7 cellular contexts compared by ENCODE assay signal in the genomic region with DNA sequence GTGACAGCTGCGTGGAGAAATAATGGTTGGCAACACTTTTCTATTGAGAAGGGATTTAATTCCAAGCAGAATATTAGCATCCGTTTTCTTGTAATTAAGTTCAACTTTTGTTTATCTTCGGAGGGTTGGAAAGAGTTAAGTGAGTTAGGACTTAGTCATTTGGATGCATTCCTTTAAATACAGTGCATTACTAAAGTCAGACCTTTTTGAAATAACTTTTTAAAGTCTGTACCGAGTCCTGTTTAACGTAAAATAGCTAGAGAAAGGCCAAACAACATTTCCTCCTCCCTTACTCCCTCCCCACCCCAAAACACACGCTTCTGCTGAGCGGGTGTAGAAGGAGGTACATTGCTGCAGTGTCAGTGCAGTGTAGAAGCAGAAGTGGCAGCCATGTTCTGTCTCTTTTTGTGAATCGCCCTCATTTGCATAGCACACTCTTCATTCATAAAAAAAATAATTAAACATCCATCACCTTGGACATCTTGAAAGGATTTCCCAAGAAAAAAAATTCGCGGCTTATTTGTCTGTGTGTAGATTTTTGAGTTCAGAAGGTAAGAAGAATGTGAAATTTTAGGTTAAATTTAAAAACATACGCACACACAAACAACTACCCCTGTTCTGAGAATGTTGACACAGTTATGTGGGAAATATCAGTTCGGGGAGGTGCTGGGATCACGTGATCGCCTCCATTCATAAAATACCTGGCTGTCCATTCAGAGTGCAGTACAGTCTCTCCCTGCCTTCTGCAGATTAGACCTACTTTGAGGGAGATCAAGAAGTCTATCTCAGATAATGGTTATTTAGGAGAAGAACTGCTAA. TPM values are rescaled to one million over a fixed set of nuclear protein-coding genes. Genes with fewer than 3 reads are reported as not detected.
DNase-seq lines count a peak whose midpoint lies in the region; ATAC-seq, FAIRE-seq and TF ChIP-seq lines count a peak whose summit lies in the region.

No MANE protein-coding gene starts in this region.

- H3K79me2 ChIP-seq in MM.1S (ENCODE audit: low read length) (peaks cover 68% of the 10 kb centered on the region), SU-DHL-6 (ENCODE audit: insufficient read depth, low read length) (peaks cover 56% of the 10 kb centered on the region), HepG2 (ENCODE audit: insufficient read depth, low read length) (peaks cover 64% of the 10 kb centered on the region)

- no peaks in the 10 kb centered on the region for H3K27me3 ChIP-seq in H7 (ENCODE audit: control insufficient read depth, insufficient read depth, low read length)
- no peaks in the 10 kb centered on the region for H3K27me3 ChIP-seq in MM.1S (replicated peaks; ENCODE audit: insufficient read depth, low read length)
- H3K27me3 ChIP-seq in SU-DHL-6 (ENCODE audit: low read length): no peaks in the 10 kb centered on the region
- H3K27me3 ChIP-seq in colonic mucosa: no peaks in the 10 kb centered on the region
- H3K27me3 ChIP-seq in HepG2 (ENCODE audit: control insufficient read depth in 1 of 2, insufficient read depth in 2 of 2, low read length in 2 of 2): no peaks in the 10 kb centered on the region; a peak in 1 of 5 replicates
- H3K27me3 ChIP-seq in stomach: peaks cover 0 to 10% (median 0%) of the 10 kb centered on the region in 3 donors

- H3K9me3 ChIP-seq in MM.1S (replicated peaks; ENCODE audit: insufficient read depth, low read length) (no peaks in the 10 kb centered on the region), SU-DHL-6 (ENCODE audit: insufficient read depth, low read length) (no peaks in the 10 kb centered on the region), colonic mucosa (no peaks in the 10 kb centered on the region), HepG2 (ENCODE audit: low read length) (no peaks in the 10 kb centered on the region), stomach (no peaks in the 10 kb centered on the region)

- H4K20me1 ChIP-seq in MM.1S (ENCODE audit: insufficient read depth, low read length) (peaks cover 18% of the 10 kb centered on the region), SU-DHL-6 (ENCODE audit: low read depth, low read length) (peaks cover 38% of the 10 kb centered on the region), HepG2 (ENCODE audit: insufficient read depth, low read length) (peaks cover 26% of the 10 kb centered on the region; the same call in 1 of the 2 replicates)

- TF ChIP-seq EP300 in HepG2 (IDR thresholded peaks at IDR 0.05; ENCODE audit: low read depth in 2 of 2, low read length in 2 of 2): no peak
- no peak for TF ChIP-seq EP300 in HepG2 (CRISPR knock-in tag; IDR thresholded peaks at IDR 0.05; ENCODE audit: borderline replicate concordance)
- no peak for TF ChIP-seq EP300 in stomach (IDR thresholded peaks at IDR 0.05)

- H3F3A ChIP-seq in MM.1S (ENCODE audit: insufficient read depth, low read length): peaks cover 28% of the 10 kb centered on the region
- peaks cover 25% of the 10 kb centered on the region for H3F3A ChIP-seq in SU-DHL-6 (ENCODE audit: insufficient read depth)

- DNase-seq in H7 (peak; percentile 10), MM.1S (peak; percentile 78), colonic mucosa (peak; percentile 83), HepG2 (ENCODE audit: low spot score) (peak; percentile 69), stomach (peak; percentile 53)

- TF ChIP-seq CTCF in MM.1S (IDR thresholded peaks at IDR 0.05; ENCODE audit: low read length) (no peak), SU-DHL-6 (IDR thresholded peaks at IDR 0.05; ENCODE audit: insufficient read depth, low read length, poor library complexity, severe bottlenecking) (no peak), colonic mucosa (IDR thresholded peaks at IDR 0.05) (no peak), HepG2 (CRISPR knock-in tag; IDR thresholded peaks at IDR 0.05) (no peak), stomach (IDR thresholded peaks at IDR 0.05) (no peak)

- peaks cover 14% of the 10 kb centered on the region for H3K4me1 ChIP-seq in MM.1S (ENCODE audit: low read length)
- no peaks in the 10 kb centered on the region for H3K4me1 ChIP-seq in colonic mucosa
- H3K4me1 ChIP-seq in HepG2 (ENCODE audit: insufficient read depth, low read length): peaks cover 38% of the 10 kb centered on the region
- peaks cover 15 to 59% (median 37%) of the 10 kb centered on the region in 4 donors for H3K4me1 ChIP-seq in stomach

- no peak overlapping the region for H2AFZ ChIP-seq in MM.1S (ENCODE audit: low read length)
- no peak overlapping the region for H2AFZ ChIP-seq in SU-DHL-6 (ENCODE audit: low read depth, low read length, severe bottlenecking)
- H2AFZ ChIP-seq in HepG2 (ENCODE audit: low read length): no peak overlapping the region

- CTCF ChIA-PET in HepG2 (lab: Yijun Ruan, JAX; ENCODE audit: low intra/inter-chr PET ratio, low total read pairs): no interaction called here

- intact Hi-C loops in colonic mucosa (cut with DNase I) (loop anchor here (10.0 kb wide), 2 partner anchors 101 to 179 kb away; no protein-coding TSS in a partner anchor), HepG2 (cut with micrococcal nuclease; ENCODE audit: unreplicated experiment) (no loop called here), stomach (cut with DNase I; ENCODE audit: low total_unique reads) (loop anchor here (10.0 kb wide), 1 partner anchor 91 kb away; no protein-coding TSS in a partner anchor)

- H3K36me3 ChIP-seq in H7 (replicated peaks; ENCODE audit: control insufficient read depth, insufficient read depth, low read length): no peaks in the 10 kb centered on the region
- no peaks in the 10 kb centered on the region for H3K36me3 ChIP-seq in MM.1S (replicated peaks; ENCODE audit: insufficient read depth, low read length)
- H3K36me3 ChIP-seq in SU-DHL-6 (ENCODE audit: low read length): no peaks in the 10 kb centered on the region
- no peaks in the 10 kb centered on the region for H3K36me3 ChIP-seq in colonic mucosa
- no peaks in the 10 kb centered on the region for H3K36me3 ChIP-seq in HepG2 (replicated peaks in 1 of 2; ENCODE audit: control insufficient read depth in 1 of 2, insufficient read depth in 2 of 2, low read length in 2 of 2)
- H3K36me3 ChIP-seq in stomach: no peaks in the 10 kb centered on the region

- H3K9ac ChIP-seq in MM.1S (ENCODE audit: low read length) (peak overlapping the region; percentile 74), SU-DHL-6 (ENCODE audit: low read length) (peak overlapping the region; percentile 92), colonic mucosa (ENCODE audit: low read depth in 2 of 2, low read length in 2 of 2) (peak overlapping the region; percentile 90 to 92), HepG2 (ENCODE audit: insufficient read depth, low read depth, low read length) (peak overlapping the region; percentile 85)

- POLR2A ChIA-PET in HepG2 (lab: Yijun Ruan, JAX): interaction anchor here (1.6 to 3.7 kb wide), 3 partner anchors 10 to 181 kb away, joined by 3 to 29 read pairs (median 10); no protein-coding TSS in a partner anchor

- H3K4me3 ChIP-seq in GM08714 (ENCODE audit: low read length) (peak overlapping the region; percentile 79), H7 (ENCODE audit: insufficient read depth, low read depth, low read length) (peak overlapping the region; percentile 76), MM.1S (ENCODE audit: low read length) (peak overlapping the region; percentile 92), SU-DHL-6 (ENCODE audit: insufficient read depth, low read length, poor library complexity, severe bottlenecking) (peak overlapping the region; percentile 83), colonic mucosa (peak overlapping the region; percentile 75), HepG2 (replicated peaks in 1 of 3; ENCODE audit: insufficient read depth in 1 of 3, low read depth in 2 of 3, low read length in 3 of 3) (peak overlapping the region; percentile 78 to 84 (median 82)), stomach (peak overlapping the region; percentile 59 to 94 (median 91))

- H3K9me2 ChIP-seq in MM.1S (replicated peaks; ENCODE audit: insufficient read depth, low read length) (no peaks in the 10 kb centered on the region), SU-DHL-6 (replicated peaks; ENCODE audit: insufficient read depth, low read length) (no peaks in the 10 kb centered on the region)

- H3K27ac ChIP-seq in MM.1S (ENCODE audit: low read length) (peak overlapping the region; percentile 55; the same call in 1 of the 2 replicates), SU-DHL-6 (ENCODE audit: low read depth, low read length) (no peak overlapping the region), colonic mucosa (peak overlapping the region; percentile 99), HepG2 (ENCODE audit: extremely low read length, insufficient read depth, low read length) (peak overlapping the region; percentile 97), stomach (peak overlapping the region; percentile 78 to 100 (median 97))

- TSS peak; percentile 49 for BruUV-seq in HepG2 (replicated peaks; lab: Mats Ljungman, UMichigan)

- TF ChIP-seq RAD21 in HepG2 (CRISPR knock-in tag; IDR thresholded peaks at IDR 0.05): no peak

- in situ Hi-C loops in HepG2 (cut with HindIII; ENCODE audit: extremely low pct_ligation_motif_present, low pct_unique_long_range_greater_than_20kb): loop anchor here (10.0 kb wide), 1 partner anchor 179 kb away; no protein-coding TSS in a partner anchor

- H3K4me2 ChIP-seq in MM.1S (ENCODE audit: low read depth, low read length): peak overlapping the region; percentile 78
- peak overlapping the region; percentile 97 for H3K4me2 ChIP-seq in SU-DHL-6 (ENCODE audit: low read depth, low read length, poor library complexity, severe bottlenecking)
- H3K4me2 ChIP-seq in HepG2 (ENCODE audit: low read depth, low read length): peak overlapping the region; percentile 68

- WGBS in HepG2 (ENCODE audit: low lambda C conversion rate): under 1% methylated on average over 14 of the region's 14 CpGs
- WGBS in stomach, 5 donors: 0 to 2% (median 2%) methylated on average over 14 of the region's 14 CpGs

- peak; percentile 13; the same call in 2 of the 3 replicates for ATAC-seq in HepG2

- no peak for FAIRE-seq in HepG2 (lab: Jason Lieb, UNC)

- TF ChIP-seq POLR2A in HepG2 (IDR thresholded peaks at IDR 0.05; ENCODE audit: insufficient read depth in 1 of 2, low read depth in 2 of 2, low read length in 2 of 2): peak in 1 of 2 experiments; percentile 26; a peak in 1 of 4 replicates
- TF ChIP-seq POLR2A in stomach (IDR thresholded peaks at IDR 0.05): no peak

RNA-seq across cellular contexts. Expression of a gene that starts 1.6 kb away (rescaled TPM):
- total RNA-seq in H7 (2014; rRNA removed; shearing (Covaris generic)): 27.5 and 33.0 TPM in 2 replicates
- total RNA-seq in colonic mucosa (10 to 100 TPM; 26.8 to 28.0 TPM), HepG2 (2016; rRNA removed; fragmentation: Illumina TruSeq; extraction: Trizol) (9.4 and 9.6 TPM in 2 replicates), stomach (100 to 1,000 TPM in 1 of 5 donors, 10 to 100 TPM in 2, 1 to 10 TPM in 2; 2.2 to 112 (median 15.4) TPM)
- 3.8 and 3.9 TPM in 2 replicates for total RNA-seq in HepG2 (2016; cell fraction: cytosol; rRNA removed; fragmentation: Illumina TruSeq; extraction: Trizol; ENCODE audit: low read depth)
- total RNA-seq in HepG2 (2016; cell fraction: insoluble cytoplasmic fraction; rRNA removed; fragmentation: Illumina TruSeq; extraction: Trizol): 8.8 and 10.3 TPM in 2 replicates
- 6.7 and 8.9 TPM in 2 replicates for total RNA-seq in HepG2 (2016; cell fraction: membrane; rRNA removed; fragmentation: Illumina TruSeq; extraction: Trizol)
- total RNA-seq in HepG2 (2016; cell fraction: nucleus; rRNA removed; fragmentation: Illumina TruSeq; extraction: Trizol): 9.2 and 11.1 TPM in 2 replicates
- polyA plus RNA-seq in HepG2 (2011; rRNA removed) (3.4 and 3.8 TPM in 2 replicates), stomach (10 to 100 TPM in 1 of 3 donors, 1 to 10 TPM in 2; 3.1 to 13.7 (median 8.4) TPM)
- polyA plus RNA-seq in HepG2 (2011; cell fraction: cytosol; rRNA removed): 1.4 and 2.6 TPM in 2 replicates
- polyA plus RNA-seq in HepG2 (2011; cell fraction: nucleus; rRNA removed): 3.3 and 3.7 TPM in 2 replicates
- 7.2 and 8.0 TPM in 2 replicates for polyA plus RNA-seq in HepG2 (2012)
- polyA plus RNA-seq in HepG2 (2016; cell fraction: cytosol; fragmentation: Illumina TruSeq; extraction: Trizol; ENCODE audit: low read depth): 0.54 and 0.76 TPM in 2 replicates
- 7.2 and 7.7 TPM in 2 replicates for polyA plus RNA-seq in HepG2 (2016; cell fraction: insoluble cytoplasmic fraction; fragmentation: Illumina TruSeq; extraction: Trizol; ENCODE audit: low read depth)
- polyA plus RNA-seq in HepG2 (2016; cell fraction: membrane; fragmentation: Illumina TruSeq; extraction: Trizol; ENCODE audit: low read depth): 2.1 and 2.6 TPM in 2 replicates
- 5.9 and 6.9 TPM in 2 replicates for polyA plus RNA-seq in HepG2 (2016; cell fraction: nucleus; fragmentation: Illumina TruSeq; extraction: Trizol; ENCODE audit: insufficient read depth, low read depth)
- polyA minus RNA-seq in HepG2 (2011; rRNA and poly(A)+ RNA removed; ENCODE audit: low replicate concordance): 2.6 and 7.2 TPM in 2 replicates
- polyA minus RNA-seq in HepG2 (2011; cell fraction: cytosol; rRNA and poly(A)+ RNA removed): 8.4 and 9.2 TPM in 2 replicates
- 33.1 and 35.3 TPM in 2 replicates for polyA minus RNA-seq in HepG2 (2011; cell fraction: nucleus; rRNA and poly(A)+ RNA removed)

Comparison
In these comparisons a context has a peak if more than half of its experiments do, and no peak if none do; other contexts are left out.
1. DNase-seq: peak in every context shown above with its lines; median percentile 83 in colonic mucosa; 78 in MM.1S; 69 in HepG2; 53 in stomach; 10 in H7.